Comparison of ENCODE assay signal across 9 cellular contexts in genomic region chr6:36875250-36875633, GRCh38. TPM values are rescaled to one million over a fixed set of nuclear protein-coding genes. Genes with fewer than 3 reads are reported as not detected.
A peak's percentile ranks its signal among the peaks of the same experiment; 100 is the strongest.
DNase-seq lines count a peak whose midpoint lies in the region; ATAC-seq and TF ChIP-seq lines count a peak whose summit lies in the region.
"Had no signal": no experiment of that assay in that cellular context is flagged by ENCODE, and none has a peak within 500 bp of the region (broad histone marks: within the 10 kb centered on the region; RNA-seq: fewer than 3 reads in every experiment).

No MANE protein-coding gene starts in this region.

- peak overlapping the region; percentile 93 for H3K4me2 ChIP-seq in HCT116 (ENCODE audit: low read length)

- no peaks in the 10 kb centered on the region for H3K27me3 Mint-ChIP-seq in glutamatergic neuron (ENCODE audit: unreplicated experiment)

- H3K9ac ChIP-seq in HCT116 (ENCODE audit: low read length): peak overlapping the region; percentile 94

- TSS peak; percentile 91 for BruUV-seq in HCT116 (replicated peaks; lab: Mats Ljungman, UMichigan)

- RAD21 ChIA-PET in HCT116 (lab: Charles Lee; ENCODE audit: low non-redundant PET in 1 of 2, low total read pairs in 2 of 2, uncharacterized antibody in 2 of 2, unreplicated experiment in 2 of 2): interaction anchor here in 1 of 2 experiments (0.8 kb wide), 1 partner anchor 143 kb away, joined by 3 read pairs; no protein-coding TSS in a partner anchor

- H3K4me1 Mint-ChIP-seq in glutamatergic neuron (ENCODE audit: low read depth, unreplicated experiment): peaks cover 7% of the 10 kb centered on the region

- no peaks in the 10 kb centered on the region for H4K20me1 ChIP-seq in HCT116 (ENCODE audit: insufficient read depth)

- DNase-seq in HCT116 (ENCODE audit: low read depth, low spot score) (no peak), glutamatergic neuron (no peak), SHP77 treated with DMSO at 0.1 percent for 48 hours (lab: John Stamatoyannopoulos, UW) (no peak)

- peaks cover 32% of the 10 kb centered on the region for H3K79me2 ChIP-seq in HCT116 (ENCODE audit: insufficient read depth, low read length)

- ATAC-seq in HCT116: no peak
- no peak for ATAC-seq in GM21737 (IDR thresholded peaks at IDR 0.05; ENCODE audit: unreplicated experiment)
- no peak for ATAC-seq in GM19397 (IDR thresholded peaks at IDR 0.05; ENCODE audit: unreplicated experiment)
- no peak for ATAC-seq in HG02885 (IDR thresholded peaks at IDR 0.05; ENCODE audit: poor library complexity, unreplicated experiment)

- no peaks in the 10 kb centered on the region for H3K9me2 ChIP-seq in HCT116 (ENCODE audit: insufficient read depth)

- no peaks in the 10 kb centered on the region for H3K9me3 ChIP-seq in HCT116 (ENCODE audit: control insufficient read depth in 1 of 2, insufficient read depth in 1 of 2, low read depth in 1 of 2, low read length in 2 of 2)

- H3K4me3 Mint-ChIP-seq in glutamatergic neuron (ENCODE audit: unreplicated experiment): peak overlapping the region; percentile 99

- H2AFZ ChIP-seq in HCT116 (ENCODE audit: low read depth, low read length, poor library complexity, severe bottlenecking): peak overlapping the region; percentile 96

- CTCF ChIA-PET in HCT116 (lab: Charles Lee): interaction anchor here (1.1 to 3.6 kb wide), 6 partner anchors 10 to 143 kb away, joined by 3 to 29 read pairs (median 12); partner anchors contain the start of gene C6orf89

- no peaks in the 10 kb centered on the region for H3K36me3 Mint-ChIP-seq in glutamatergic neuron (ENCODE audit: unreplicated experiment)

- intact Hi-C loops in HCT116 (cut with micrococcal nuclease): no loop called here

- TF ChIP-seq RAD21 in HCT116 (IDR thresholded peaks at IDR 0.05; ENCODE audit: low read depth): no peak

- H3K27ac Mint-ChIP-seq in glutamatergic neuron (ENCODE audit: unreplicated experiment): peak overlapping the region; percentile 99

- peak overlapping the region; percentile 93 for H3K27ac ChIP-seq in HCT116 (ENCODE audit: low read depth, low read length)
- peak overlapping the region in 19 of 21 experiments; percentile 85 to 99 (median 95) for H3K27ac ChIP-seq in skin epidermis

- TF ChIP-seq POLR2A in HCT116 (IDR thresholded peaks at IDR 0.05; ENCODE audit: borderline replicate concordance, extremely low read depth, insufficient read depth, insufficient read length): no peak

- H3K4me3 ChIP-seq in HCT116 (replicated peaks in 1 of 2; ENCODE audit: low read depth in 1 of 2, low read length in 2 of 2) (peak overlapping the region; percentile 68 to 84), WI38 (ENCODE audit: low read depth, low read length) (peak overlapping the region; percentile 89), skin epidermis (peak overlapping the region; percentile 59 to 95 (median 93))

- H3K9me3 Mint-ChIP-seq in glutamatergic neuron (ENCODE audit: unreplicated experiment): no peaks in the 10 kb centered on the region

- no peaks in the 10 kb centered on the region for H3K27me3 ChIP-seq in HCT116 (ENCODE audit: insufficient read depth, low read length)

- peaks cover 3 to 5% of the 10 kb centered on the region in 2 experiments; a peak in 1 of 4 replicates for H3K36me3 ChIP-seq in HCT116 (ENCODE audit: control insufficient read depth in 1 of 2, insufficient read depth in 2 of 2, low read length in 2 of 2)

- TF ChIP-seq CTCF in HCT116 (IDR thresholded peaks at IDR 0.05 in 2 of 3, conservative IDR thresholded peaks at IDR 0.05 in 1 of 3; ENCODE audit: borderline replicate concordance in 1 of 3, insufficient read depth in 1 of 3, low read depth in 2 of 3, low read length in 2 of 3) (no peak), WI38 (IDR thresholded peaks at IDR 0.05; ENCODE audit: low read depth, low read length) (no peak), glutamatergic neuron (IDR thresholded peaks at IDR 0.05; ENCODE audit: partially characterized antibody, unreplicated experiment) (no peak)

- peaks cover 8 to 17% of the 10 kb centered on the region in 2 experiments; a peak in 3 of 4 replicates for H3K4me1 ChIP-seq in HCT116 (ENCODE audit: control insufficient read depth in 1 of 2, insufficient read depth in 2 of 2, low read length in 2 of 2)

- POLR2A ChIA-PET in HCT116 (lab: Charles Lee): interaction anchor here (1.4 to 1.6 kb wide), 2 partner anchors 10 to 39 kb away, joined by 4 to 11 read pairs; partner anchors contain the start of gene C6orf89

TF ChIP-seq in HCT116, 20 proteins besides CTCF, POLR2A, EP300 and RAD21:
- TF ChIP-seq REST (IDR thresholded peaks at IDR 0.05; ENCODE audit: low read depth): no peak
- no peak for TF ChIP-seq FOSL1 (IDR thresholded peaks at IDR 0.05; ENCODE audit: low read depth)
- no peak for TF ChIP-seq EZH2 (IDR thresholded peaks at IDR 0.05)
- TF ChIP-seq ZNF274 (IDR thresholded peaks at IDR 0.05; ENCODE audit: low read depth, low read length): no peak
- no peak for TF ChIP-seq JUND (IDR thresholded peaks at IDR 0.05)
- no peak for TF ChIP-seq EGR1 (IDR thresholded peaks at IDR 0.05; ENCODE audit: low read depth)
- no peak for TF ChIP-seq SIN3A (IDR thresholded peaks at IDR 0.05; ENCODE audit: low read depth)
- TF ChIP-seq TCF7L2 (IDR thresholded peaks at IDR 0.05; ENCODE audit: borderline replicate concordance, extremely low read depth, insufficient read depth, insufficient read length): no peak

RNA-seq across cellular contexts. Expression of gene PPIL1, which starts 0.6 kb away (rescaled TPM):
- total RNA-seq in HCT116 (2021; ENCODE audit: unreplicated experiment): 42.0 TPM
- 22.8 and 32.1 TPM in 2 replicates for polyA plus RNA-seq in HCT116 (2012)
- 28.6 TPM for total RNA-seq in glutamatergic neuron (ENCODE audit: unreplicated experiment)

RNA-seq across cellular contexts. Expression of gene C6orf89, which starts 10.5 kb away (rescaled TPM):
- 32.9 TPM for total RNA-seq in HCT116 (2021; ENCODE audit: unreplicated experiment)
- 14.4 and 17.0 TPM in 2 replicates for polyA plus RNA-seq in HCT116 (2012)
- 57.0 TPM for total RNA-seq in glutamatergic neuron (ENCODE audit: unreplicated experiment)

RNA-seq across cellular contexts. Expression of gene CPNE5, which starts 36.0 kb away (rescaled TPM):
- total RNA-seq in HCT116 (2021; ENCODE audit: unreplicated experiment) (not detected), glutamatergic neuron (ENCODE audit: unreplicated experiment) (2.9 TPM)
- 0.33 and 0.45 TPM in 2 replicates for polyA plus RNA-seq in HCT116 (2012)
- total RNA-seq: LHCN-M2 had no signal
